In genomic region chr17:21285164-21286065, GRCh38 we compare ENCODE assay signal across 8 cellular contexts. TPM values are rescaled to one million over a fixed set of nuclear protein-coding genes. Genes with fewer than 3 reads are reported as not detected.
DNase-seq lines count a peak whose midpoint lies in the region; ATAC-seq and TF ChIP-seq lines count a peak whose summit lies in the region.

No MANE protein-coding gene starts in this region.

- ATAC-seq in lower lobe of right lung = no peak

- no peaks in the 10 kb centered on the region for H3K9me2 ChIP-seq in MM.1S (replicated peaks; ENCODE audit: insufficient read depth, low read length)

- no TSS peak for BruUV-seq in mammary epithelial cell (replicated peaks; lab: Mats Ljungman, UMichigan)

- dilution Hi-C loops in mammary epithelial cell (cut with HindIII; ENCODE audit: low sequenced_read_pairs) = loop anchor here (5.0 kb wide), 1 partner anchor 38 kb away; no protein-coding TSS in a partner anchor

- under 1% methylated on average over 13 of the region's 16 CpGs for WGBS in mammary epithelial cell (ENCODE audit: low coverage, missing lambda C conversion rate)

- H3K4me3 ChIP-seq in MM.1S (ENCODE audit: low read length) (peak overlapping the region; percentile 96), mammary epithelial cell (replicated peaks in 1 of 3; ENCODE audit: insufficient read depth in 1 of 3, low read depth in 2 of 3, low read length in 3 of 3) (peak overlapping the region; percentile 71 to 87 (median 76)), lower lobe of right lung (peak overlapping the region; percentile 96), tibial artery (peak overlapping the region; percentile 63 to 97)

- peak overlapping the region; percentile 97 for H3K27ac ChIP-seq in MM.1S (ENCODE audit: low read length)
- H3K27ac ChIP-seq in mammary epithelial cell (ENCODE audit: insufficient read depth, low read depth, low read length) = peak overlapping the region; percentile 97
- peak overlapping the region; percentile 95 for H3K27ac ChIP-seq in lower lobe of right lung
- H3K27ac ChIP-seq in tibial artery = peak overlapping the region; percentile 86 to 97

- H3K27me3 ChIP-seq in MM.1S (replicated peaks; ENCODE audit: insufficient read depth, low read length) (no peaks in the 10 kb centered on the region), mammary epithelial cell (ENCODE audit: insufficient read depth, low read length) (no peaks in the 10 kb centered on the region), lower lobe of right lung (ENCODE audit: low read depth) (no peaks in the 10 kb centered on the region), tibial artery (no peaks in the 10 kb centered on the region)

- in situ Hi-C loops in mammary epithelial cell (cut with MboI; ENCODE audit: low sequenced_read_pairs in 2 of 2) = loop anchor here in 1 of 2 donors (10.0 kb wide), 1 partner anchor 161 kb away; the partner anchor contains the start of gene DHRS7B

- TF ChIP-seq CTCF in MM.1S (IDR thresholded peaks at IDR 0.05; ENCODE audit: low read length) = no peak
- TF ChIP-seq CTCF in mammary epithelial cell (conservative IDR thresholded peaks at IDR 0.05 in 1 of 2, IDR thresholded peaks at IDR 0.05 in 1 of 2; ENCODE audit: extremely low read depth in 1 of 2, insufficient read depth in 1 of 2, low read depth in 1 of 2, low read length in 2 of 2) = no peak
- TF ChIP-seq CTCF in lower lobe of right lung (IDR thresholded peaks at IDR 0.05) = no peak
- TF ChIP-seq CTCF in tibial artery (IDR thresholded peaks at IDR 0.05) = no peak

- H3K9me3 ChIP-seq in MM.1S (replicated peaks; ENCODE audit: insufficient read depth, low read length) = no peaks in the 10 kb centered on the region
- no peaks in the 10 kb centered on the region for H3K9me3 ChIP-seq in mammary epithelial cell (replicated peaks; ENCODE audit: insufficient read depth, low read length)
- H3K9me3 ChIP-seq in lower lobe of right lung = no peaks in the 10 kb centered on the region
- H3K9me3 ChIP-seq in tibial artery = no peaks in the 10 kb centered on the region

- CTCF ChIA-PET in mammary epithelial cell (lab: Charles Lee; ENCODE audit: low non-redundant PET) = no interaction called here

- peak overlapping the region; percentile 79 for H3K9ac ChIP-seq in MM.1S (ENCODE audit: low read length)
- peak overlapping the region; percentile 95 for H3K9ac ChIP-seq in mammary epithelial cell (ENCODE audit: insufficient read depth, low read length)

- H4K20me1 ChIP-seq in MM.1S (ENCODE audit: insufficient read depth, low read length) = no peaks in the 10 kb centered on the region
- H4K20me1 ChIP-seq in mammary epithelial cell (ENCODE audit: insufficient read depth, low read length) = no peaks in the 10 kb centered on the region

- peaks cover 58% of the 10 kb centered on the region for H3K79me2 ChIP-seq in MM.1S (ENCODE audit: low read length)
- peaks cover 58% of the 10 kb centered on the region for H3K79me2 ChIP-seq in mammary epithelial cell (ENCODE audit: insufficient read depth, low read length)

- H3K4me1 ChIP-seq in MM.1S (ENCODE audit: low read length) (peaks cover 12% of the 10 kb centered on the region), mammary epithelial cell (ENCODE audit: insufficient read depth, low read length) (peaks cover 53% of the 10 kb centered on the region), lower lobe of right lung (peaks cover 45% of the 10 kb centered on the region), tibial artery (peaks cover 4 to 76% (median 66%) of the 10 kb centered on the region in 4 donors)

- H3K4me2 ChIP-seq in MM.1S (ENCODE audit: low read depth, low read length) = peak overlapping the region; percentile 91
- peak overlapping the region; percentile 91 for H3K4me2 ChIP-seq in mammary epithelial cell (ENCODE audit: insufficient read depth, low read depth, low read length)

- intact Hi-C loops in mammary epithelial cell (cut with micrococcal nuclease) = loop anchor here (2.0 kb wide), 3 partner anchors 71 to 243 kb away; partner anchors contain the start of genes DHRS7B, TMEM11 and USP22
- intact Hi-C loops in lower lobe of right lung (cut with DNase I) = no loop called here
- intact Hi-C loops in tibial artery (cut with DNase I; ENCODE audit: low total_unique reads) = loop anchor here (5.0 to 10.0 kb wide), 3 partner anchors 118 to 241 kb away; partner anchors contain the start of gene USP22

- no peaks in the 10 kb centered on the region for H3K36me3 ChIP-seq in MM.1S (replicated peaks; ENCODE audit: insufficient read depth, low read length)
- H3K36me3 ChIP-seq in mammary epithelial cell (ENCODE audit: insufficient read depth, low read length) = no peaks in the 10 kb centered on the region
- no peaks in the 10 kb centered on the region for H3K36me3 ChIP-seq in lower lobe of right lung
- H3K36me3 ChIP-seq in tibial artery = no peaks in the 10 kb centered on the region

- peak; percentile 0 for DNase-seq in DMS153 treated with DMSO at 0.1 percent for 48 hours (lab: John Stamatoyannopoulos, UW; ENCODE audit: unreplicated experiment)
- no peak for DNase-seq in DMS153 (lab: John Stamatoyannopoulos, UW)
- no peak for DNase-seq in MM.1S
- DNase-seq in mammary epithelial cell = peak; percentile 69
- DNase-seq in lower lobe of right lung = no peak
- peak; percentile 48 to 76 for DNase-seq in tibial artery
- no peak for DNase-seq in activated CD4-positive, CD25-positive, alpha-beta regulatory T cell treated with anti-CD3 and anti-CD28 coated beads, Interleukin-2, amount 50 U/mL, for 72 hours
- DNase-seq in HuH-7 (ENCODE audit: low spot score) = no peak

- H2AFZ ChIP-seq in MM.1S (ENCODE audit: low read length) = peak overlapping the region; percentile 40; the same call in 1 of the 2 replicates
- peak overlapping the region; percentile 36 for H2AFZ ChIP-seq in mammary epithelial cell (ENCODE audit: low read depth, low read length)

- H3F3A ChIP-seq in MM.1S (ENCODE audit: insufficient read depth, low read length) = peaks cover 29% of the 10 kb centered on the region

RNA-seq across cellular contexts. Expression of gene MAP2K3, which starts 0.9 kb away (rescaled TPM):
- total RNA-seq in mammary epithelial cell (10 to 100 TPM; 14.2 to 57.6 TPM), lower lobe of right lung (55.2 TPM)
- 49.5 TPM for polyA plus RNA-seq in mammary epithelial cell
- 80.6 TPM for polyA minus RNA-seq in mammary epithelial cell

RNA-seq across cellular contexts. Expression of gene NATD1, which starts 32.2 kb away (rescaled TPM):
- 10 to 100 TPM in 1 of 2 donors, 1 to 10 TPM in 1; 6.1 to 10.8 TPM for total RNA-seq in mammary epithelial cell
- 2.8 TPM for polyA plus RNA-seq in mammary epithelial cell
- 4.4 TPM for polyA minus RNA-seq in mammary epithelial cell
- 15.7 TPM for total RNA-seq in lower lobe of right lung

Comparison
In these comparisons a context has a peak if more than half of its experiments do, and no peak if none do; other contexts are left out.
1. DNase-seq: peak in DMS153 treated with DMSO at 0.1 percent for 48 hours (single experiment), mammary epithelial cell (single experiment) and tibial artery (2 of 2); none in DMS153 (single experiment), MM.1S (single experiment), lower lobe of right lung (single experiment), activated CD4-positive, CD25-positive, alpha-beta regulatory T cell treated with anti-CD3 and anti-CD28 coated beads, Interleukin-2, amount 50 U/mL, for 72 hours (single experiment) and HuH-7 (single experiment).
2. Peak in every context shown above with its lines, with median percentiles within 50 percentile points of each other: H3K27ac ChIP-seq and H3K4me3 ChIP-seq.